In genomic region chr14:94581127-94581999, GRCh38 we compare ENCODE assay signal across 1 cellular context.
TF ChIP-seq lines count a peak whose summit lies in the region.

SERPINA5 (plus strand) TSS chr14:94581426; CDS start chr14:94587363, 5,937 bp downstream.

TF ChIP-seq in HepG2, 621 proteins besides CTCF, POLR2A, EP300 and RAD21 (continued from another document and continues in another):
- TF ChIP-seq TEF (CRISPR knock-in tag; IDR thresholded peaks at IDR 0.05) (no peak), NR2F1 (CRISPR knock-in tag; IDR thresholded peaks at IDR 0.05) (peak; percentile 11 to 35; a peak in 2 of 4 replicates), WIZ (CRISPR knock-in tag; IDR thresholded peaks at IDR 0.05) (no peak), TFDP1 (CRISPR knock-in tag; IDR thresholded peaks at IDR 0.05; ENCODE audit: borderline replicate concordance) (peak; percentile 45; the same call in 1 of the 2 replicates), ZNF12 (CRISPR knock-in tag; IDR thresholded peaks at IDR 0.05) (no peak), MZF1 (CRISPR knock-in tag; IDR thresholded peaks at IDR 0.05; ENCODE audit: borderline replicate concordance) (no peak), SMARCC2 (IDR thresholded peaks at IDR 0.05) (no peak), ZNF564 (CRISPR knock-in tag; IDR thresholded peaks at IDR 0.05) (0 out of 2 replicates have a peak, but pooled peaks have one; percentile 76), NCOA2 (CRISPR knock-in tag; IDR thresholded peaks at IDR 0.05) (peak; percentile 45; the same call in 1 of the 2 replicates), ELF3 (CRISPR knock-in tag; IDR thresholded peaks at IDR 0.05) (peak; percentile 67), ZNF333 (CRISPR knock-in tag; IDR thresholded peaks at IDR 0.05; ENCODE audit: borderline replicate concordance) (no peak), TGIF2 (CRISPR knock-in tag; IDR thresholded peaks at IDR 0.05) (no peak; the same call in 1 of the 2 replicates), THAP11 (CRISPR knock-in tag; IDR thresholded peaks at IDR 0.05) (peak; percentile 58), SRY (CRISPR knock-in tag; IDR thresholded peaks at IDR 0.05) (no peak), PHF5A (CRISPR knock-in tag; IDR thresholded peaks at IDR 0.05; ENCODE audit: low read depth, unreplicated experiment) (no peak), SRSF9 (IDR thresholded peaks at IDR 0.05; ENCODE audit: borderline replicate concordance, insufficient read depth, low read depth, low read length, poor library complexity, severe bottlenecking) (no peak), USF2 (IDR thresholded peaks at IDR 0.05; ENCODE audit: low read depth, low read length) (no peak), USF2 (CRISPR knock-in tag; IDR thresholded peaks at IDR 0.05; ENCODE audit: borderline replicate concordance) (peak; percentile 67; the same call in 1 of the 2 replicates), PHF8 (CRISPR knock-in tag; IDR thresholded peaks at IDR 0.05) (peak; percentile 58), TCF12 (IDR thresholded peaks at IDR 0.05) (no peak), TCF12 (CRISPR knock-in tag; IDR thresholded peaks at IDR 0.05) (no peak; the same call in 1 of the 2 replicates), NFKBIZ (CRISPR knock-in tag; IDR thresholded peaks at IDR 0.05) (no peak), MXD4 (CRISPR knock-in tag; IDR thresholded peaks at IDR 0.05) (no peak; the same call in 1 of the 2 replicates), ZEB1 (IDR thresholded peaks at IDR 0.05; ENCODE audit: insufficient replicate concordance, low read depth) (peak; percentile 33), NAIF1 (CRISPR knock-in tag; IDR thresholded peaks at IDR 0.05; ENCODE audit: borderline replicate concordance) (no peak), SOX13 (IDR thresholded peaks at IDR 0.05) (peak; percentile 29; the same call in 1 of the 2 replicates), SOX13 (CRISPR knock-in tag; conservative IDR thresholded peaks at IDR 0.05 in 1 of 2, IDR thresholded peaks at IDR 0.05 in 1 of 2) (peak in 1 of 2 experiments; percentile 39; a peak in 1 of 4 replicates), RCOR2 (CRISPR knock-in tag; IDR thresholded peaks at IDR 0.05) (no peak), JUN (CRISPR knock-in tag; IDR thresholded peaks at IDR 0.05) (no peak), ZNF891 (CRISPR knock-in tag; IDR thresholded peaks at IDR 0.05) (no peak), ZFP36L1 (CRISPR knock-in tag; IDR thresholded peaks at IDR 0.05) (no peak), KDM1A (CRISPR knock-in tag; IDR thresholded peaks at IDR 0.05) (no peak; the same call in none of the 2 replicates), ZNF350 (CRISPR knock-in tag; IDR thresholded peaks at IDR 0.05; ENCODE audit: borderline replicate concordance, low read depth) (peak; percentile 55; the same call in 1 of the 2 replicates), ZNF747 (CRISPR knock-in tag; IDR thresholded peaks at IDR 0.05; ENCODE audit: borderline replicate concordance) (peak; percentile 58; the same call in 1 of the 2 replicates), PRDM10 (CRISPR knock-in tag; IDR thresholded peaks at IDR 0.05; ENCODE audit: low read depth) (no peak), SRSF1 (optimal IDR thresholded peaks at IDR 0.05; ENCODE audit: low read depth, low read length) (no peak), FLYWCH1 (CRISPR knock-in tag; IDR thresholded peaks at IDR 0.05) (no peak), CENPT (CRISPR knock-in tag; IDR thresholded peaks at IDR 0.05; ENCODE audit: low read depth) (no peak), HMG20B (CRISPR knock-in tag; conservative IDR thresholded peaks at IDR 0.05) (no peak), ZFP90 (CRISPR knock-in tag; IDR thresholded peaks at IDR 0.05; ENCODE audit: borderline replicate concordance) (no peak)
- TF ChIP-seq, protein P1, sequence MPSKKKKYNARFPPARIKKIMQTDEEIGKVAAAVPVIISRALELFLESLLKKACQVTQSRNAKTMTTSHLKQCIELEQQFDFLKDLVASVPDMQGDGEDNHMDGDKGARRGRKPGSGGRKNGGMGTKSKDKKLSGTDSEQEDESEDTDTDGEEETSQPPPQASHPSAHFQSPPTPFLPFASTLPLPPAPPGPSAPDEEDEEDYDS (CRISPR knock-in tag; IDR thresholded peaks at IDR 0.05): peak; percentile 91
- TF ChIP-seq, protein P2, sequence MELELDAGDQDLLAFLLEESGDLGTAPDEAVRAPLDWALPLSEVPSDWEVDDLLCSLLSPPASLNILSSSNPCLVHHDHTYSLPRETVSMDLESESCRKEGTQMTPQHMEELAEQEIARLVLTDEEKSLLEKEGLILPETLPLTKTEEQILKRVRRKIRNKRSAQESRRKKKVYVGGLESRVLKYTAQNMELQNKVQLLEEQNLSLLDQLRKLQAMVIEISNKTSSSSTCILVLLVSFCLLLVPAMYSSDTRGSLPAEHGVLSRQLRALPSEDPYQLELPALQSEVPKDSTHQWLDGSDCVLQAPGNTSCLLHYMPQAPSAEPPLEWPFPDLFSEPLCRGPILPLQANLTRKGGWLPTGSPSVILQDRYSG (CRISPR knock-in tag; IDR thresholded peaks at IDR 0.05): no peak
- TF ChIP-seq, protein P3, sequence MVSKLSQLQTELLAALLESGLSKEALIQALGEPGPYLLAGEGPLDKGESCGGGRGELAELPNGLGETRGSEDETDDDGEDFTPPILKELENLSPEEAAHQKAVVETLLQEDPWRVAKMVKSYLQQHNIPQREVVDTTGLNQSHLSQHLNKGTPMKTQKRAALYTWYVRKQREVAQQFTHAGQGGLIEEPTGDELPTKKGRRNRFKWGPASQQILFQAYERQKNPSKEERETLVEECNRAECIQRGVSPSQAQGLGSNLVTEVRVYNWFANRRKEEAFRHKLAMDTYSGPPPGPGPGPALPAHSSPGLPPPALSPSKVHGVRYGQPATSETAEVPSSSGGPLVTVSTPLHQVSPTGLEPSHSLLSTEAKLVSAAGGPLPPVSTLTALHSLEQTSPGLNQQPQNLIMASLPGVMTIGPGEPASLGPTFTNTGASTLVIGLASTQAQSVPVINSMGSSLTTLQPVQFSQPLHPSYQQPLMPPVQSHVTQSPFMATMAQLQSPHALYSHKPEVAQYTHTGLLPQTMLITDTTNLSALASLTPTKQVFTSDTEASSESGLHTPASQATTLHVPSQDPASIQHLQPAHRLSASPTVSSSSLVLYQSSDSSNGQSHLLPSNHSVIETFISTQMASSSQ (IDR thresholded peaks at IDR 0.05; ENCODE audit: low read depth): no peak
- TF ChIP-seq, protein P3 (CRISPR knock-in tag; IDR thresholded peaks at IDR 0.05; ENCODE audit: borderline replicate concordance): peak; percentile 47; the same call in 1 of the 2 replicates
- TF ChIP-seq, protein P4, sequence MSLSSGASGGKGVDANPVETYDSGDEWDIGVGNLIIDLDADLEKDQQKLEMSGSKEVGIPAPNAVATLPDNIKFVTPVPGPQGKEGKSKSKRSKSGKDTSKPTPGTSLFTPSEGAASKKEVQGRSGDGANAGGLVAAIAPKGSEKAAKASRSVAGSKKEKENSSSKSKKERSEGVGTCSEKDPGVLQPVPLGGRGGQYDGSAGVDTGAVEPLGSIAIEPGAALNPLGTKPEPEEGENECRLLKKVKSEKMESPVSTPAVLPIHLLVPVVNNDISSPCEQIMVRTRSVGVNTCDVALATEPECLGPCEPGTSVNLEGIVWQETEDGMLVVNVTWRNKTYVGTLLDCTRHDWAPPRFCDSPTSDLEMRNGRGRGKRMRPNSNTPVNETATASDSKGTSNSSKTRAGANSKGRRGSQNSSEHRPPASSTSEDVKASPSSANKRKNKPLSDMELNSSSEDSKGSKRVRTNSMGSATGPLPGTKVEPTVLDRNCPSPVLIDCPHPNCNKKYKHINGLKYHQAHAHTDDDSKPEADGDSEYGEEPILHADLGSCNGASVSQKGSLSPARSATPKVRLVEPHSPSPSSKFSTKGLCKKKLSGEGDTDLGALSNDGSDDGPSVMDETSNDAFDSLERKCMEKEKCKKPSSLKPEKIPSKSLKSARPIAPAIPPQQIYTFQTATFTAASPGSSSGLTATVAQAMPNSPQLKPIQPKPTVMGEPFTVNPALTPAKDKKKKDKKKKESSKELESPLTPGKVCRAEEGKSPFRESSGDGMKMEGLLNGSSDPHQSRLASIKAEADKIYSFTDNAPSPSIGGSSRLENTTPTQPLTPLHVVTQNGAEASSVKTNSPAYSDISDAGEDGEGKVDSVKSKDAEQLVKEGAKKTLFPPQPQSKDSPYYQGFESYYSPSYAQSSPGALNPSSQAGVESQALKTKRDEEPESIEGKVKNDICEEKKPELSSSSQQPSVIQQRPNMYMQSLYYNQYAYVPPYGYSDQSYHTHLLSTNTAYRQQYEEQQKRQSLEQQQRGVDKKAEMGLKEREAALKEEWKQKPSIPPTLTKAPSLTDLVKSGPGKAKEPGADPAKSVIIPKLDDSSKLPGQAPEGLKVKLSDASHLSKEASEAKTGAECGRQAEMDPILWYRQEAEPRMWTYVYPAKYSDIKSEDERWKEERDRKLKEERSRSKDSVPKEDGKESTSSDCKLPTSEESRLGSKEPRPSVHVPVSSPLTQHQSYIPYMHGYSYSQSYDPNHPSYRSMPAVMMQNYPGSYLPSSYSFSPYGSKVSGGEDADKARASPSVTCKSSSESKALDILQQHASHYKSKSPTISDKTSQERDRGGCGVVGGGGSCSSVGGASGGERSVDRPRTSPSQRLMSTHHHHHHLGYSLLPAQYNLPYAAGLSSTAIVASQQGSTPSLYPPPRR (CRISPR knock-in tag; IDR thresholded peaks at IDR 0.05; ENCODE audit: borderline replicate concordance): peak; percentile 49
- TF ChIP-seq, protein P5, sequence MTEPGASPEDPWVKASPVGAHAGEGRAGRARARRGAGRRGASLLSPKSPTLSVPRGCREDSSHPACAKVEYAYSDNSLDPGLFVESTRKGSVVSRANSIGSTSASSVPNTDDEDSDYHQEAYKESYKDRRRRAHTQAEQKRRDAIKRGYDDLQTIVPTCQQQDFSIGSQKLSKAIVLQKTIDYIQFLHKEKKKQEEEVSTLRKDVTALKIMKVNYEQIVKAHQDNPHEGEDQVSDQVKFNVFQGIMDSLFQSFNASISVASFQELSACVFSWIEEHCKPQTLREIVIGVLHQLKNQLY (CRISPR knock-in tag; IDR thresholded peaks at IDR 0.05): 0 out of 2 replicates have a peak, but pooled peaks have one; percentile 13
